Comparison of ENCODE assay signal across 28 cellular contexts in genomic region chr22:22553141-22553540, GRCh38. TPM values are rescaled to one million over a fixed set of nuclear protein-coding genes. Genes with fewer than 3 reads are reported as not detected.
DNase-seq lines count a peak whose midpoint lies in the region; ATAC-seq, FAIRE-seq and TF ChIP-seq lines count a peak whose summit lies in the region.
"Had no signal": no experiment of that assay in that cellular context is flagged by ENCODE, and none has a peak within 500 bp of the region (broad histone marks: within the 10 kb centered on the region; RNA-seq: fewer than 3 reads in every experiment).

No MANE protein-coding gene starts in this region.

- H3K4me3 Mint-ChIP-seq in nephron progenitor cell, result no peak overlapping the region
- H3K4me3 Mint-ChIP-seq: CD14-positive monocyte; CD4-positive, alpha-beta memory T cell; CD4-positive, CD25-positive, alpha-beta regulatory T cell; CD8-positive, alpha-beta memory T cell had no signal

- TF ChIP-seq POLR2A in HepG2 (IDR thresholded peaks at IDR 0.05; ENCODE audit: insufficient read depth in 1 of 2, low read depth in 2 of 2, low read length in 2 of 2), result no peak
- TF ChIP-seq POLR2A in right lobe of liver (IDR thresholded peaks at IDR 0.05), result no peak
- TF ChIP-seq POLR2A in GM12878 (IDR thresholded peaks at IDR 0.05; ENCODE audit: low read depth, low read length), result no peak

- no peak overlapping the region for H3K9ac ChIP-seq in HepG2 (ENCODE audit: insufficient read depth, low read depth, low read length)
- H3K9ac ChIP-seq in GM12878 (ENCODE audit: control insufficient read depth, insufficient read depth, low read length), result no peak overlapping the region
- H3K9ac ChIP-seq: BLaER1 had no signal

- H3K27ac ChIP-seq in HepG2 (ENCODE audit: extremely low read length, insufficient read depth, low read length) (no peak overlapping the region), right lobe of liver (no peak overlapping the region), GM12878 (ENCODE audit: control insufficient read depth, insufficient read depth) (no peak overlapping the region), pancreas (no peak overlapping the region)
- H3K27ac ChIP-seq: BLaER1 had no signal

- H3K36me3 ChIP-seq in HepG2 (replicated peaks in 1 of 2; ENCODE audit: control insufficient read depth in 1 of 2, insufficient read depth in 2 of 2, low read length in 2 of 2), result no peaks in the 10 kb centered on the region
- H3K36me3 ChIP-seq in right lobe of liver, result no peaks in the 10 kb centered on the region
- no peaks in the 10 kb centered on the region for H3K36me3 ChIP-seq in GM12878 (ENCODE audit: control insufficient read depth in 2 of 2, insufficient read depth in 2 of 2, low read length in 1 of 2)
- no peaks in the 10 kb centered on the region for H3K36me3 ChIP-seq in pancreas
- H3K36me3 ChIP-seq: BE2C, BLaER1 had no signal

- H3K4me2 ChIP-seq in HepG2 (ENCODE audit: low read depth, low read length), result no peak overlapping the region
- H3K4me2 ChIP-seq in GM12878 (ENCODE audit: control insufficient read depth, insufficient read depth), result no peak overlapping the region
- H3K4me2 ChIP-seq: BLaER1 had no signal

- peaks cover 52% of the 10 kb centered on the region for H3K27me3 Mint-ChIP-seq in nephron progenitor cell (ENCODE audit: low read depth, poor library complexity)
- H3K27me3 Mint-ChIP-seq: CD4-positive, alpha-beta memory T cell had no signal

- H3K4me3 ChIP-seq in HepG2 (replicated peaks in 1 of 3; ENCODE audit: insufficient read depth in 1 of 3, low read depth in 2 of 3, low read length in 3 of 3) (no peak overlapping the region), right lobe of liver (no peak overlapping the region), GM12878 (no peak overlapping the region), pancreas (no peak overlapping the region)
- H3K4me3 ChIP-seq: BLaER1 had no signal

- H3K4me1 ChIP-seq in HepG2 (ENCODE audit: insufficient read depth, low read length), result no peaks in the 10 kb centered on the region
- no peaks in the 10 kb centered on the region for H3K4me1 ChIP-seq in right lobe of liver
- H3K4me1 ChIP-seq in GM12878 (ENCODE audit: control insufficient read depth, insufficient read depth, low read length), result 0 out of 2 replicates have a peak, but pooled peaks cover 4% of the 10 kb centered on the region
- H3K4me1 ChIP-seq in pancreas, result no peaks in the 10 kb centered on the region

- H3K9me3 ChIP-seq in HepG2 (ENCODE audit: low read length) (no peaks in the 10 kb centered on the region), right lobe of liver (no peaks in the 10 kb centered on the region), GM12878 (replicated peaks; ENCODE audit: control insufficient read depth, insufficient read depth, low read length) (no peaks in the 10 kb centered on the region), pancreas (no peaks in the 10 kb centered on the region)
- H3K9me3 ChIP-seq: BE2C had no signal

- DNase-seq in HepG2 (ENCODE audit: low spot score) (no peak), right lobe of liver (no peak), GM12878 (ENCODE audit: low read depth, low spot score) (no peak), nephron progenitor cell (no peak), kidney glomerular epithelial cell (lab: John Stamatoyannopoulos, UW) (no peak), pancreas (no peak)
- DNase-seq: 8988T; ACHN; C1 segment of cervical spinal cord; CD4-positive, alpha-beta memory T cell; CD4-positive, CD25-positive, alpha-beta regulatory T cell; CD8-positive, alpha-beta memory T cell; COR-L47; DMS 273 treated with DMSO at 0.1 percent for 48 hours; DMS53; DMS79; DND-41; EL; GDM1 had no signal

- no peak overlapping the region for H2AFZ ChIP-seq in HepG2 (ENCODE audit: low read length)
- H2AFZ ChIP-seq in GM12878 (ENCODE audit: control insufficient read depth, low read depth, low read length), result no peak overlapping the region

- TF ChIP-seq CTCF in HepG2 (CRISPR knock-in tag; IDR thresholded peaks at IDR 0.05) (no peak), right lobe of liver (IDR thresholded peaks at IDR 0.05) (no peak), GM12878 (IDR thresholded peaks at IDR 0.05 in 2 of 3, conservative IDR thresholded peaks at IDR 0.05 in 1 of 3; ENCODE audit: control insufficient read depth in 2 of 3, extremely low read depth in 1 of 3, insufficient read depth in 1 of 3, low read depth in 3 of 3, low read length in 3 of 3) (no peak), nephron progenitor cell (IDR thresholded peaks at IDR 0.05) (no peak), pancreas (IDR thresholded peaks at IDR 0.05) (no peak)

- FAIRE-seq in HepG2 (lab: Jason Lieb, UNC) (no peak), GM12878 (lab: Jason Lieb, UNC) (no peak), pancreas (lab: Jason Lieb, UNC) (no peak)
- FAIRE-seq: A204.1, GM12891, GM19239 had no signal

- in situ Hi-C loops in HepG2 (cut with HindIII; ENCODE audit: extremely low pct_ligation_motif_present, low pct_unique_long_range_greater_than_20kb) (loop anchor here (5.0 kb wide), 1 partner anchor 91 kb away; no protein-coding TSS in a partner anchor), GM12878 (cut with MboI) (no loop called here)

- BruUV-seq in HepG2 (replicated peaks; lab: Mats Ljungman, UMichigan) (no TSS peak), GM12878 (replicated peaks; lab: Mats Ljungman, UMichigan) (no TSS peak)

- H3K9me3 Mint-ChIP-seq in nephron progenitor cell, result peaks cover 6% of the 10 kb centered on the region
- H3K9me3 Mint-ChIP-seq: CD4-positive, alpha-beta memory T cell; CD4-positive, CD25-positive, alpha-beta regulatory T cell; CD8-positive, alpha-beta memory T cell had no signal

- POLR2A ChIA-PET in HepG2 (lab: Yijun Ruan, JAX), result no interaction called here
- POLR2A ChIA-PET in GM12878 (lab: Charles Lee), result no interaction called here

- SMC1A ChIA-PET in GM12878 (lab: Charles Lee; ENCODE audit: uncharacterized antibody, unreplicated experiment), result interaction anchor here (1.0 to 1.8 kb wide), 3 partner anchors 31 to 89 kb away, joined by 3 to 6 read pairs (median 5); partner anchors contain the start of gene ZNF280B

- H3K79me2 ChIP-seq in HepG2 (ENCODE audit: insufficient read depth, low read length) (no peaks in the 10 kb centered on the region), GM12878 (ENCODE audit: control insufficient read depth, insufficient read depth, low read length) (no peaks in the 10 kb centered on the region)

- TF ChIP-seq RAD21 in HepG2 (CRISPR knock-in tag; IDR thresholded peaks at IDR 0.05) (no peak), GM12878 (IDR thresholded peaks at IDR 0.05; ENCODE audit: insufficient read depth, low read depth, low read length) (no peak)

- TF ChIP-seq EP300 in HepG2 (IDR thresholded peaks at IDR 0.05; ENCODE audit: low read depth in 2 of 2, low read length in 2 of 2), result no peak
- no peak for TF ChIP-seq EP300 in HepG2 (CRISPR knock-in tag; IDR thresholded peaks at IDR 0.05; ENCODE audit: borderline replicate concordance)
- TF ChIP-seq EP300 in GM12878 (IDR thresholded peaks at IDR 0.05; ENCODE audit: borderline replicate concordance in 1 of 2, control insufficient read depth in 1 of 2, low read depth in 2 of 2, low read length in 2 of 2), result no peak

- RAD21 ChIA-PET in GM12878 (lab: Charles Lee; ENCODE audit: unreplicated experiment), result interaction anchor here (0.7 to 1.4 kb wide), 6 partner anchors 8 to 144 kb away, joined by 3 to 7 read pairs (median 3); partner anchors contain the start of gene ZNF280B

- no peaks in the 10 kb centered on the region for H3K4me1 Mint-ChIP-seq in nephron progenitor cell
- H3K4me1 Mint-ChIP-seq: CD4-positive, alpha-beta memory T cell; CD4-positive, CD25-positive, alpha-beta regulatory T cell; CD8-positive, alpha-beta memory T cell had no signal

- H4K20me1 ChIP-seq in HepG2 (ENCODE audit: insufficient read depth, low read length) (no peaks in the 10 kb centered on the region), GM12878 (ENCODE audit: control insufficient read depth, insufficient read depth) (no peaks in the 10 kb centered on the region)
- H4K20me1 ChIP-seq: BLaER1 had no signal

- H3K27me3 ChIP-seq in HepG2 (ENCODE audit: control insufficient read depth in 1 of 2, insufficient read depth in 2 of 2, low read length in 2 of 2) (peaks cover 1 to 5% of the 10 kb centered on the region in 2 experiments; a peak in 2 of 5 replicates), right lobe of liver (no peaks in the 10 kb centered on the region), GM12878 (replicated peaks in 1 of 2; ENCODE audit: control insufficient read depth in 2 of 2, insufficient read depth in 2 of 2, low read length in 1 of 2) (no peaks in the 10 kb centered on the region), pancreas (no peaks in the 10 kb centered on the region)
- H3K27me3 ChIP-seq: BE2C, BLaER1 had no signal

- ATAC-seq in HepG2 (no peak), right lobe of liver (no peak), GM12878 (no peak), GM21825 (IDR thresholded peaks at IDR 0.05; ENCODE audit: unreplicated experiment) (no peak), pancreas (no peak)

- no peaks in the 10 kb centered on the region for H3K36me3 Mint-ChIP-seq in nephron progenitor cell (ENCODE audit: low read depth)
- H3K36me3 Mint-ChIP-seq: CD14-positive monocyte; CD4-positive, alpha-beta memory T cell; CD4-positive, CD25-positive, alpha-beta regulatory T cell; CD8-positive, alpha-beta memory T cell had no signal

- H3K27ac Mint-ChIP-seq in nephron progenitor cell, result peak overlapping the region; percentile 18
- H3K27ac Mint-ChIP-seq: CD14-positive monocyte; CD4-positive, CD25-positive, alpha-beta regulatory T cell; CD8-positive, alpha-beta memory T cell had no signal

- 3% methylated on average over 1 of the region's 1 CpG for WGBS in HepG2 (ENCODE audit: low lambda C conversion rate)
- WGBS in right lobe of liver (ENCODE audit: insufficient coverage, low coverage, low lambda C conversion rate, missing lambda C conversion rate), result 55% methylated on average over 1 of the region's 1 CpG
- WGBS in GM12878 (ENCODE audit: insufficient coverage, insufficient replicate concordance, low lambda C conversion rate, missing lambda C conversion rate), result 81% methylated on average over 1 of the region's 1 CpG
- 70 to 72% methylated on average over 1 of the region's 1 CpG for whole genome bisulfite sequencing in pancreas, 2 donors

- intact Hi-C loops in HepG2 (cut with micrococcal nuclease; ENCODE audit: unreplicated experiment), result no loop called here
- intact Hi-C loops in right lobe of liver (cut with DNase I), result no loop called here
- intact Hi-C loops in GM12878 (cut with micrococcal nuclease; ENCODE audit: unreplicated experiment), result loop anchor here (10.0 kb wide), 1 partner anchor 128 kb away; no protein-coding TSS in a partner anchor
- intact Hi-C loops in pancreas (cut with DNase I), result no loop called here

- CTCF ChIA-PET in HepG2 (lab: Yijun Ruan, JAX; ENCODE audit: low intra/inter-chr PET ratio, low total read pairs), result interaction anchor here (1.5 kb wide), 1 partner anchor 89 kb away, joined by 14 read pairs; no protein-coding TSS in a partner anchor
- CTCF ChIA-PET in GM12878 (lab: Yijun Ruan, JAX), result interaction anchor here (0.7 to 3.5 kb wide), 5 partner anchors 23 to 122 kb away, joined by 3 to 21 read pairs (median 5); partner anchors contain the start of gene ZNF280A

RNA-seq across cellular contexts. Expression of gene PRAME, which starts 5.9 kb away (rescaled TPM):
- total RNA-seq in HepG2 (2016; rRNA removed; fragmentation: Illumina TruSeq; extraction: Trizol) (0.11 and 0.45 TPM in 2 replicates), right lobe of liver (not detected), GM12878 (2014; rRNA removed) (0.79 and 0.82 TPM in 2 replicates), GM12878 (2014; rRNA removed; fragmentation: Illumina TruSeq; extraction: Trizol) (0.49 and 0.55 TPM in 2 replicates), GM12878 (2021) (1.4 and 1.8 TPM in 2 replicates), pancreas (1 to 10 TPM in 1 of 6 donors, not detected in 5; 1.6 TPM)
- total RNA-seq in HepG2 (2016; cell fraction: cytosol; rRNA removed; fragmentation: Illumina TruSeq; extraction: Trizol; ENCODE audit: low read depth), result not detected in 2 replicates
- total RNA-seq in HepG2 (2016; cell fraction: insoluble cytoplasmic fraction; rRNA removed; fragmentation: Illumina TruSeq; extraction: Trizol), result 0.35 and 0.39 TPM in 2 replicates
- total RNA-seq in HepG2 (2016; cell fraction: membrane; rRNA removed; fragmentation: Illumina TruSeq; extraction: Trizol), result 0.10 TPM in 1 of 2 replicates, not detected in the other
- total RNA-seq in HepG2 (2016; cell fraction: nucleus; rRNA removed; fragmentation: Illumina TruSeq; extraction: Trizol), result 0.22 and 0.34 TPM in 2 replicates
- polyA plus RNA-seq in HepG2 (2011; rRNA removed) (0.83 and 1.1 TPM in 2 replicates), GM12878 (2011; rRNA removed) (1.8 and 2.5 TPM in 2 replicates), GM12878 (2014; fragmentation: Illumina TruSeq; extraction: Trizol) (0.63 and 0.68 TPM in 2 replicates), GM12878 (2014; fragmentation: Nextera tagmentation; extraction: Ambion mirVana) (under 1 TPM; 0.40 to 0.68 TPM), GM12878 (2014; rRNA removed) (0.46 and 1.00 TPM in 2 replicates), GM12878 (2016; fragmentation: Nextera tagmentation; extraction: Ambion mirVana) (under 1 TPM; 0.56 to 0.62 TPM), pancreas (not detected)
- polyA plus RNA-seq in HepG2 (2011; cell fraction: cytosol; rRNA removed), result 0.98 and 1.2 TPM in 2 replicates
- polyA plus RNA-seq in HepG2 (2011; cell fraction: nucleus; rRNA removed), result 1.8 and 2.4 TPM in 2 replicates
- polyA plus RNA-seq in HepG2 (2012), result 0.57 and 0.99 TPM in 2 replicates
- polyA plus RNA-seq in HepG2 (2016; cell fraction: cytosol; fragmentation: Illumina TruSeq; extraction: Trizol; ENCODE audit: low read depth), result 0.09 TPM in 1 of 2 replicates, not detected in the other
- polyA plus RNA-seq in HepG2 (2016; cell fraction: insoluble cytoplasmic fraction; fragmentation: Illumina TruSeq; extraction: Trizol; ENCODE audit: low read depth), result 0.32 and 0.41 TPM in 2 replicates
- polyA plus RNA-seq in HepG2 (2016; cell fraction: membrane; fragmentation: Illumina TruSeq; extraction: Trizol; ENCODE audit: low read depth), result 0.07 TPM in 1 of 2 replicates, not detected in the other
- polyA plus RNA-seq in HepG2 (2016; cell fraction: nucleus; fragmentation: Illumina TruSeq; extraction: Trizol; ENCODE audit: insufficient read depth, low read depth), result 0.37 and 0.60 TPM in 2 replicates
- 5.8 and 37.0 TPM in 2 replicates for polyA minus RNA-seq in HepG2 (2011; rRNA and poly(A)+ RNA removed; ENCODE audit: low replicate concordance)
- polyA minus RNA-seq in HepG2 (2011; cell fraction: cytosol; rRNA and poly(A)+ RNA removed), result 0.79 TPM in 2 replicates
- polyA minus RNA-seq in HepG2 (2011; cell fraction: nucleus; rRNA and poly(A)+ RNA removed), result 0.13 TPM in 1 of 2 replicates, not detected in the other
- 3.2 and 4.1 TPM in 2 replicates for total RNA-seq in GM12878 (2013; cell fraction: nucleolus; rRNA removed)
- 0.41 TPM for polyA plus RNA-seq in GM12878 (2011; ENCODE audit: low read depth)
- 2.0 and 2.6 TPM in 2 replicates for polyA plus RNA-seq in GM12878 (2011; cell fraction: cytosol; rRNA removed)
- polyA plus RNA-seq in GM12878 (2011; cell fraction: nucleus; rRNA removed), result 1.5 and 2.8 TPM in 2 replicates
- polyA plus RNA-seq in GM12878 (2012), result 0.41 and 0.66 TPM in 2 replicates
- polyA minus RNA-seq in GM12878 (2011; rRNA and poly(A)+ RNA removed), result 1.8 and 2.1 TPM in 2 replicates
- polyA minus RNA-seq in GM12878 (2011; cell fraction: cytosol; rRNA and poly(A)+ RNA removed), result 2.1 TPM in 2 replicates
- polyA minus RNA-seq in GM12878 (2011; cell fraction: nucleus; rRNA and poly(A)+ RNA removed), result 0.36 and 0.48 TPM in 2 replicates
- total RNA-seq: CD4-positive, alpha-beta memory T cell; CD4-positive, CD25-positive, alpha-beta regulatory T cell; CD8-positive, alpha-beta memory T cell had no signal
- polyA plus RNA-seq: CD14-positive monocyte; CD4-positive, alpha-beta memory T cell; CD4-positive, CD25-positive, alpha-beta regulatory T cell; CD8-positive, alpha-beta memory T cell had no signal

RNA-seq across cellular contexts. Expression of gene ZNF280A, which starts 33.1 kb away (rescaled TPM):
- total RNA-seq in HepG2 (2016; rRNA removed; fragmentation: Illumina TruSeq; extraction: Trizol) (2.9 and 4.4 TPM in 2 replicates), right lobe of liver (not detected), GM12878 (2014; rRNA removed) (0.06 TPM in 1 of 2 replicates, not detected in the other), GM12878 (2014; rRNA removed; fragmentation: Illumina TruSeq; extraction: Trizol) (not detected in 2 replicates), GM12878 (2021) (not detected in 2 replicates), pancreas (not detected)
- total RNA-seq in HepG2 (2016; cell fraction: cytosol; rRNA removed; fragmentation: Illumina TruSeq; extraction: Trizol; ENCODE audit: low read depth), result 1.8 and 2.0 TPM in 2 replicates
- total RNA-seq in HepG2 (2016; cell fraction: insoluble cytoplasmic fraction; rRNA removed; fragmentation: Illumina TruSeq; extraction: Trizol), result 3.1 and 4.4 TPM in 2 replicates
- 2.9 and 3.6 TPM in 2 replicates for total RNA-seq in HepG2 (2016; cell fraction: membrane; rRNA removed; fragmentation: Illumina TruSeq; extraction: Trizol)
- 2.5 TPM in 2 replicates for total RNA-seq in HepG2 (2016; cell fraction: nucleus; rRNA removed; fragmentation: Illumina TruSeq; extraction: Trizol)
- polyA plus RNA-seq in HepG2 (2011; rRNA removed) (1.1 and 1.4 TPM in 2 replicates), GM12878 (2011; rRNA removed) (not detected in 2 replicates), GM12878 (2014; fragmentation: Illumina TruSeq; extraction: Trizol) (0.03 TPM in 1 of 2 replicates, not detected in the other), GM12878 (2014; fragmentation: Nextera tagmentation; extraction: Ambion mirVana) (not detected), GM12878 (2014; rRNA removed) (not detected in 2 replicates), GM12878 (2016; fragmentation: Nextera tagmentation; extraction: Ambion mirVana) (not detected), pancreas (not detected)
- 0.66 and 0.90 TPM in 2 replicates for polyA plus RNA-seq in HepG2 (2011; cell fraction: cytosol; rRNA removed)
- 0.68 and 1.00 TPM in 2 replicates for polyA plus RNA-seq in HepG2 (2011; cell fraction: nucleus; rRNA removed)
- 0.47 and 0.67 TPM in 2 replicates for polyA plus RNA-seq in HepG2 (2012)
- 0.40 and 0.59 TPM in 2 replicates for polyA plus RNA-seq in HepG2 (2016; cell fraction: cytosol; fragmentation: Illumina TruSeq; extraction: Trizol; ENCODE audit: low read depth)
- polyA plus RNA-seq in HepG2 (2016; cell fraction: insoluble cytoplasmic fraction; fragmentation: Illumina TruSeq; extraction: Trizol; ENCODE audit: low read depth), result 2.8 and 3.3 TPM in 2 replicates
- polyA plus RNA-seq in HepG2 (2016; cell fraction: membrane; fragmentation: Illumina TruSeq; extraction: Trizol; ENCODE audit: low read depth), result 0.89 and 0.90 TPM in 2 replicates
- polyA plus RNA-seq in HepG2 (2016; cell fraction: nucleus; fragmentation: Illumina TruSeq; extraction: Trizol; ENCODE audit: insufficient read depth, low read depth), result 1.4 and 2.2 TPM in 2 replicates
- polyA minus RNA-seq in HepG2 (2011; rRNA and poly(A)+ RNA removed; ENCODE audit: low replicate concordance), result 0.16 and 0.52 TPM in 2 replicates
- polyA minus RNA-seq in HepG2 (2011; cell fraction: cytosol; rRNA and poly(A)+ RNA removed), result 0.88 and 1.2 TPM in 2 replicates
- polyA minus RNA-seq in HepG2 (2011; cell fraction: nucleus; rRNA and poly(A)+ RNA removed), result 2.7 and 3.7 TPM in 2 replicates
- total RNA-seq in GM12878 (2013; cell fraction: nucleolus; rRNA removed), result not detected in 2 replicates
- not detected for polyA plus RNA-seq in GM12878 (2011; ENCODE audit: low read depth)
- polyA plus RNA-seq in GM12878 (2011; cell fraction: cytosol; rRNA removed), result not detected in 2 replicates
- polyA plus RNA-seq in GM12878 (2011; cell fraction: nucleus; rRNA removed), result not detected in 2 replicates
- not detected in 2 replicates for polyA plus RNA-seq in GM12878 (2012)
- not detected in 2 replicates for polyA minus RNA-seq in GM12878 (2011; rRNA and poly(A)+ RNA removed)
- not detected in 2 replicates for polyA minus RNA-seq in GM12878 (2011; cell fraction: cytosol; rRNA and poly(A)+ RNA removed)
- polyA minus RNA-seq in GM12878 (2011; cell fraction: nucleus; rRNA and poly(A)+ RNA removed), result not detected in 2 replicates
- total RNA-seq: A673; CD4-positive, alpha-beta memory T cell; CD4-positive, CD25-positive, alpha-beta regulatory T cell; CD8-positive, alpha-beta memory T cell had no signal
- polyA plus RNA-seq: AG04450; CD14-positive monocyte; CD4-positive, alpha-beta memory T cell; CD4-positive, CD25-positive, alpha-beta regulatory T cell; CD8-positive, alpha-beta memory T cell had no signal

RNA-seq across cellular contexts. Expression of gene ZNF280B, which starts 44.6 kb away (rescaled TPM):
- total RNA-seq in HepG2 (2016; rRNA removed; fragmentation: Illumina TruSeq; extraction: Trizol), result 3.7 and 6.1 TPM in 2 replicates
- total RNA-seq in HepG2 (2016; cell fraction: cytosol; rRNA removed; fragmentation: Illumina TruSeq; extraction: Trizol; ENCODE audit: low read depth), result 0.62 and 0.91 TPM in 2 replicates
- 3.8 and 5.6 TPM in 2 replicates for total RNA-seq in HepG2 (2016; cell fraction: insoluble cytoplasmic fraction; rRNA removed; fragmentation: Illumina TruSeq; extraction: Trizol)
- total RNA-seq in HepG2 (2016; cell fraction: membrane; rRNA removed; fragmentation: Illumina TruSeq; extraction: Trizol), result 4.1 TPM in 2 replicates
- 3.1 and 4.0 TPM in 2 replicates for total RNA-seq in HepG2 (2016; cell fraction: nucleus; rRNA removed; fragmentation: Illumina TruSeq; extraction: Trizol)
- 3.3 and 3.9 TPM in 2 replicates for polyA plus RNA-seq in HepG2 (2011; rRNA removed)
- polyA plus RNA-seq in HepG2 (2011; cell fraction: cytosol; rRNA removed), result 1.7 and 2.9 TPM in 2 replicates
- polyA plus RNA-seq in HepG2 (2011; cell fraction: nucleus; rRNA removed), result 1.5 and 2.3 TPM in 2 replicates
- 1.9 and 2.0 TPM in 2 replicates for polyA plus RNA-seq in HepG2 (2012)
- polyA plus RNA-seq in HepG2 (2016; cell fraction: cytosol; fragmentation: Illumina TruSeq; extraction: Trizol; ENCODE audit: low read depth), result 0.16 and 0.28 TPM in 2 replicates
- polyA plus RNA-seq in HepG2 (2016; cell fraction: insoluble cytoplasmic fraction; fragmentation: Illumina TruSeq; extraction: Trizol; ENCODE audit: low read depth), result 4.7 TPM in 2 replicates
- polyA plus RNA-seq in HepG2 (2016; cell fraction: membrane; fragmentation: Illumina TruSeq; extraction: Trizol; ENCODE audit: low read depth), result 1.4 and 1.8 TPM in 2 replicates
- 5.9 and 6.1 TPM in 2 replicates for polyA plus RNA-seq in HepG2 (2016; cell fraction: nucleus; fragmentation: Illumina TruSeq; extraction: Trizol; ENCODE audit: insufficient read depth, low read depth)
- 3.0 and 3.6 TPM in 2 replicates for polyA minus RNA-seq in HepG2 (2011; rRNA and poly(A)+ RNA removed; ENCODE audit: low replicate concordance)
- 3.1 and 3.5 TPM in 2 replicates for polyA minus RNA-seq in HepG2 (2011; cell fraction: cytosol; rRNA and poly(A)+ RNA removed)
- polyA minus RNA-seq in HepG2 (2011; cell fraction: nucleus; rRNA and poly(A)+ RNA removed), result 6.4 and 7.5 TPM in 2 replicates
- under 1 TPM in 4 of 6 experiments, not detected in 2; 0.06 to 0.31 (median 0.10) TPM for total RNA-seq in right lobe of liver
- total RNA-seq in GM12878 (2013; cell fraction: nucleolus; rRNA removed), result 3.4 TPM in 2 replicates
- 0.28 and 0.65 TPM in 2 replicates for total RNA-seq in GM12878 (2014; rRNA removed)
- 0.94 and 0.97 TPM in 2 replicates for total RNA-seq in GM12878 (2014; rRNA removed; fragmentation: Illumina TruSeq; extraction: Trizol)
- 0.90 and 1.1 TPM in 2 replicates for total RNA-seq in GM12878 (2021)
- polyA plus RNA-seq in GM12878 (2011; ENCODE audit: low read depth), result 0.37 TPM
- 2.2 and 2.6 TPM in 2 replicates for polyA plus RNA-seq in GM12878 (2011; rRNA removed)
- 0.95 and 1.2 TPM in 2 replicates for polyA plus RNA-seq in GM12878 (2011; cell fraction: cytosol; rRNA removed)
- polyA plus RNA-seq in GM12878 (2011; cell fraction: nucleus; rRNA removed), result 1.4 and 1.5 TPM in 2 replicates
- 0.65 and 0.70 TPM in 2 replicates for polyA plus RNA-seq in GM12878 (2012)
- polyA plus RNA-seq in GM12878 (2014; fragmentation: Illumina TruSeq; extraction: Trizol), result 1.1 and 1.2 TPM in 2 replicates
- 1 to 10 TPM in 1 of 2 experiments, under 1 TPM in 1; 0.49 to 1.2 TPM for polyA plus RNA-seq in GM12878 (2014; fragmentation: Nextera tagmentation; extraction: Ambion mirVana)
- polyA plus RNA-seq in GM12878 (2014; rRNA removed), result 0.46 and 0.47 TPM in 2 replicates
- 1 to 10 TPM; 1.7 to 2.1 TPM for polyA plus RNA-seq in GM12878 (2016; fragmentation: Nextera tagmentation; extraction: Ambion mirVana)
- polyA minus RNA-seq in GM12878 (2011; rRNA and poly(A)+ RNA removed), result 4.2 and 5.0 TPM in 2 replicates
- polyA minus RNA-seq in GM12878 (2011; cell fraction: cytosol; rRNA and poly(A)+ RNA removed), result 1.3 and 2.2 TPM in 2 replicates
- polyA minus RNA-seq in GM12878 (2011; cell fraction: nucleus; rRNA and poly(A)+ RNA removed), result 1.2 and 2.2 TPM in 2 replicates
- 1 to 10 TPM in 3 of 6 donors, under 1 TPM in 3; 0.65 to 1.3 (median 0.97) TPM for total RNA-seq in pancreas
- under 1 TPM; 0.38 to 0.85 TPM for polyA plus RNA-seq in pancreas
- polyA plus RNA-seq: CD14-positive monocyte had no signal

Comparison
In these comparisons a context has a peak if more than half of its experiments do, and no peak if none do; other contexts are left out.
1. Of the 75 proteins assayed by ChIP-seq in both HepG2 and GM12878: peak only in HepG2: none; only in GM12878: ATF2, EED and IKZF1; in both: none; in neither: 71; mixed calls (peak in some experiments, not most) for 1.